ENCODE assay signal across 8 cellular contexts in genomic region chr11:102430158-102430836, GRCh38. TPM values are rescaled to one million over a fixed set of nuclear protein-coding genes. Genes with fewer than 3 reads are reported as not detected.
A peak's percentile ranks its signal among the peaks of the same experiment; 100 is the strongest.
DNase-seq lines count a peak whose midpoint lies in the region; ATAC-seq and TF ChIP-seq lines count a peak whose summit lies in the region.

No MANE protein-coding gene starts in this region.

- no peaks in the 10 kb centered on the region for H3K27me3 ChIP-seq in neutrophil
- no peaks in the 10 kb centered on the region for H3K27me3 ChIP-seq in esophagus squamous epithelium
- no peaks in the 10 kb centered on the region for H3K27me3 ChIP-seq in BE2C

- peaks cover 63% of the 10 kb centered on the region for H3K36me3 Mint-ChIP-seq in T-helper 1 cell treated with Interleukin-12 subunit alpha and Interleukin-12 subunit beta and Interleukin-4 antibody, amounts not matched to agents 30 μg/mL and 1 μg/mL, for 36 hours (ENCODE audit: low read depth)

- ATAC-seq in HG02970 (IDR thresholded peaks at IDR 0.05; ENCODE audit: low FRiP score, unreplicated experiment): peak; percentile 90

- peaks cover 30% of the 10 kb centered on the region for H3K9me3 Mint-ChIP-seq in T-helper 1 cell treated with Interleukin-12 subunit alpha and Interleukin-12 subunit beta and Interleukin-4 antibody, amounts not matched to agents 30 μg/mL and 1 μg/mL, for 36 hours

- H3K27ac ChIP-seq in neutrophil (peak overlapping the region; percentile 60), esophagus squamous epithelium (peak overlapping the region in 1 of 4 donors; percentile 12)

- H3K4me1 Mint-ChIP-seq in T-helper 1 cell treated with Interleukin-12 subunit alpha and Interleukin-12 subunit beta and Interleukin-4 antibody, amounts not matched to agents 30 μg/mL and 1 μg/mL, for 36 hours (ENCODE audit: low read depth): peaks cover 37% of the 10 kb centered on the region

- TF ChIP-seq CTCF in neutrophil (IDR thresholded peaks at IDR 0.05) (no peak), esophagus squamous epithelium (IDR thresholded peaks at IDR 0.05) (no peak), BE2C (IDR thresholded peaks at IDR 0.05; ENCODE audit: low read depth, low read length) (no peak)

- H3K36me3 ChIP-seq in neutrophil: no peaks in the 10 kb centered on the region
- H3K36me3 ChIP-seq in esophagus squamous epithelium: peaks cover 0 to 22% (median 7%) of the 10 kb centered on the region in 3 donors
- H3K36me3 ChIP-seq in BE2C: peaks cover 24% of the 10 kb centered on the region

- TF ChIP-seq POLR2A in esophagus squamous epithelium (IDR thresholded peaks at IDR 0.05): no peak

- peak; percentile 36 for DNase-seq in stimulated activated CD4-positive, alpha-beta T cell treated with anti-CD3 and anti-CD28 coated beads, Interleukin-4, amount 100 ng/mL, for 24 hours
- no peak for DNase-seq in stimulated activated CD4-positive, alpha-beta T cell treated with anti-CD3 and anti-CD28 coated beads, Interleukin-12 subunit alpha, Interleukin-12 subunit beta, amount 100 ng/mL, for 4 hours
- no peak for DNase-seq in esophagus squamous epithelium (lab: John Stamatoyannopoulos, UW)
- DNase-seq in foreskin melanocyte: no peak
- DNase-seq in BE2C: no peak

- H3K9me3 ChIP-seq in neutrophil (no peaks in the 10 kb centered on the region), esophagus squamous epithelium (peaks cover 0 to 7% (median 6%) of the 10 kb centered on the region in 3 donors), BE2C (no peaks in the 10 kb centered on the region)

- intact Hi-C loops in esophagus squamous epithelium (cut with DNase I): no loop called here

- H3K27ac Mint-ChIP-seq in T-helper 1 cell treated with Interleukin-12 subunit alpha and Interleukin-12 subunit beta and Interleukin-4 antibody, amounts not matched to agents 30 μg/mL and 1 μg/mL, for 36 hours: peak overlapping the region; percentile 53

- no peaks in the 10 kb centered on the region for H3K27me3 Mint-ChIP-seq in T-helper 1 cell treated with Interleukin-12 subunit alpha and Interleukin-12 subunit beta and Interleukin-4 antibody, amounts not matched to agents 30 μg/mL and 1 μg/mL, for 36 hours (ENCODE audit: low read depth)

- H3K4me3 ChIP-seq in neutrophil (ENCODE audit: low read depth in 1 of 2, low read length in 1 of 2): no peak overlapping the region
- H3K4me3 ChIP-seq in esophagus squamous epithelium: no peak overlapping the region
- H3K4me3 ChIP-seq in BE2C (ENCODE audit: low read depth, low read length): no peak overlapping the region

- peak overlapping the region; percentile 2 for H3K4me3 Mint-ChIP-seq in T-helper 1 cell treated with Interleukin-12 subunit alpha and Interleukin-12 subunit beta and Interleukin-4 antibody, amounts not matched to agents 30 μg/mL and 1 μg/mL, for 36 hours

- WGBS in esophagus squamous epithelium, 2 donors: 42 to 48% methylated on average over 2 to 3 of the region's 3 CpGs

- H3K4me1 ChIP-seq in neutrophil (ENCODE audit: control insufficient read depth in 1 of 2, insufficient read depth in 1 of 2, low read depth in 1 of 2, low read length in 1 of 2): peaks cover 10 to 11% of the 10 kb centered on the region in 2 experiments
- H3K4me1 ChIP-seq in esophagus squamous epithelium: peaks cover 0 to 22% (median 13%) of the 10 kb centered on the region in 3 donors
- peaks cover 5% of the 10 kb centered on the region; the same call in 1 of the 2 replicates for H3K4me1 ChIP-seq in BE2C

RNA-seq across cellular contexts. Expression of gene TMEM123, which starts 22.3 kb away (rescaled TPM):
- total RNA-seq in esophagus squamous epithelium: 100 to 1,000 TPM in 3 of 4 donors, 10 to 100 TPM in 1; 53.2 to 152 (median 128) TPM
- polyA plus RNA-seq in BE2C (2012; ENCODE audit: insufficient read depth, insufficient read length, low read depth): 61.7 TPM
